ENCODE assay signal across 8 cellular contexts in genomic region chr12:54390176-54390667, GRCh38. TPM values are rescaled to one million over a fixed set of nuclear protein-coding genes. Genes with fewer than 3 reads are reported as not detected.
A peak's percentile ranks its signal among the peaks of the same experiment; 100 is the strongest.
DNase-seq lines count a peak whose midpoint lies in the region; ATAC-seq and TF ChIP-seq lines count a peak whose summit lies in the region.

No MANE protein-coding gene starts in this region.

- H3K4me3 Mint-ChIP-seq in activated naive CD4-positive, alpha-beta T cell treated with anti-CD3 and anti-CD28 coated beads, Interleukin-2, amount 10 ng/mL, durations not matched to agents 7 days and 5 days = peak overlapping the region; percentile 19
- H3K4me3 Mint-ChIP-seq in T-cell (peak overlapping the region; percentile 53 to 79 (median 56)), type B pancreatic cell (peak overlapping the region; percentile 92)

- no peak for ATAC-seq in T-cell (replicated peaks in 1 of 4)
- no peak for ATAC-seq in HG02763 (IDR thresholded peaks at IDR 0.05; ENCODE audit: unreplicated experiment)
- no peak for ATAC-seq in HG03095 (IDR thresholded peaks at IDR 0.05; ENCODE audit: unreplicated experiment)

- POLR2A ChIA-PET in T-cell (lab: Charles Lee) = no interaction called here

- peaks cover 2% of the 10 kb centered on the region for H3K9me3 ChIP-seq in iPS-18c (ENCODE audit: control insufficient read depth, insufficient read depth, low read length)

- H3K9me3 Mint-ChIP-seq in activated naive CD4-positive, alpha-beta T cell treated with anti-CD3 and anti-CD28 coated beads, Interleukin-2, amount 10 ng/mL, durations not matched to agents 7 days and 5 days = no peaks in the 10 kb centered on the region
- H3K9me3 Mint-ChIP-seq in T-cell = no peaks in the 10 kb centered on the region
- H3K9me3 Mint-ChIP-seq in type B pancreatic cell = no peaks in the 10 kb centered on the region

- CTCF ChIA-PET in activated naive CD4-positive, alpha-beta T cell treated with anti-CD3 and anti-CD28 coated beads, Interleukin-2, amount 10 ng/mL, durations not matched to agents 7 days and 5 days (lab: Charles Lee) = interaction anchor here (1.1 to 4.0 kb wide), 3 partner anchors 10 to 48 kb away, joined by 3 to 16 read pairs (median 5); no protein-coding TSS in a partner anchor
- CTCF ChIA-PET in T-cell (lab: Charles Lee) = interaction anchor here in 1 of 2 donors (0.6 kb wide), 2 partner anchors 12 to 25 kb away, joined by 3 to 4 read pairs; no protein-coding TSS in a partner anchor

- TF ChIP-seq CTCF in type B pancreatic cell (conservative IDR thresholded peaks at IDR 0.05) = no peak

- H3K27me3 Mint-ChIP-seq in activated naive CD4-positive, alpha-beta T cell treated with anti-CD3 and anti-CD28 coated beads, Interleukin-2, amount 10 ng/mL, durations not matched to agents 7 days and 5 days = peaks cover 11% of the 10 kb centered on the region
- H3K27me3 Mint-ChIP-seq in T-cell (no peaks in the 10 kb centered on the region), type B pancreatic cell (no peaks in the 10 kb centered on the region)

- H3K4me3 ChIP-seq in iPS-18c (ENCODE audit: insufficient read depth, low read depth, low read length) = peak overlapping the region; percentile 77

- no peak for DNase-seq in activated naive CD4-positive, alpha-beta T cell treated with anti-CD3 and anti-CD28 coated beads, Interleukin-2, amount 10 ng/mL, durations not matched to agents 7 days and 5 days
- DNase-seq in activated naive CD4-positive, alpha-beta T cell treated with anti-CD3 and anti-CD28 coated beads, Interleukin-2, amount 50 U/mL, for 16 hours = no peak
- DNase-seq in T-cell = no peak
- DNase-seq in type B pancreatic cell (ENCODE audit: extremely low spot score, unreplicated experiment) = no peak
- no peak for DNase-seq in activated gamma-delta T cell (lab: John Stamatoyannopoulos, UW)

- peaks cover 29% of the 10 kb centered on the region for H3K36me3 Mint-ChIP-seq in activated naive CD4-positive, alpha-beta T cell treated with anti-CD3 and anti-CD28 coated beads, Interleukin-2, amount 10 ng/mL, durations not matched to agents 7 days and 5 days
- H3K36me3 Mint-ChIP-seq in T-cell = peaks cover 23% of the 10 kb centered on the region
- H3K36me3 Mint-ChIP-seq in type B pancreatic cell = no peaks in the 10 kb centered on the region

- H3K27ac Mint-ChIP-seq in activated naive CD4-positive, alpha-beta T cell treated with anti-CD3 and anti-CD28 coated beads, Interleukin-2, amount 10 ng/mL, durations not matched to agents 7 days and 5 days = peak overlapping the region; percentile 39
- H3K27ac Mint-ChIP-seq in T-cell = peak overlapping the region; percentile 5 to 18
- H3K27ac Mint-ChIP-seq in type B pancreatic cell = peak overlapping the region; percentile 72

- peaks cover 35% of the 10 kb centered on the region for H3K4me1 Mint-ChIP-seq in activated naive CD4-positive, alpha-beta T cell treated with anti-CD3 and anti-CD28 coated beads, Interleukin-2, amount 10 ng/mL, durations not matched to agents 7 days and 5 days
- peaks cover 18 to 39% (median 27%) of the 10 kb centered on the region in 3 donors for H3K4me1 Mint-ChIP-seq in T-cell
- H3K4me1 Mint-ChIP-seq in type B pancreatic cell (ENCODE audit: unreplicated experiment) = peaks cover 57% of the 10 kb centered on the region

RNA-seq across cellular contexts. Expression of gene ZNF385A, which starts 5.7 kb away (rescaled TPM):
- total RNA-seq in T-cell (1 to 10 TPM in 4 of 5 donors, under 1 TPM in 1; 0.90 to 2.7 (median 1.2) TPM), type B pancreatic cell (ENCODE audit: low replicate concordance) (29.5 and 47.3 TPM in 2 replicates)

RNA-seq across cellular contexts. Expression of gene GPR84, which starts 25.9 kb away (rescaled TPM):
- total RNA-seq in T-cell (not detected), type B pancreatic cell (ENCODE audit: low replicate concordance) (not detected in 2 replicates)

RNA-seq across cellular contexts. Expression of gene ITGA5, which starts 28.8 kb away (rescaled TPM):
- 100 to 1,000 TPM in 3 of 5 donors, 10 to 100 TPM in 2; 58.6 to 183 (median 169) TPM for total RNA-seq in T-cell
- 2.5 and 25.9 TPM in 2 replicates for total RNA-seq in type B pancreatic cell (ENCODE audit: low replicate concordance)

Comparison
In these comparisons a context has a peak if more than half of its experiments do, and no peak if none do; other contexts are left out.
1. H3K27ac Mint-ChIP-seq: peak in every context shown above with its lines; median percentile 72 in type B pancreatic cell; 39 in activated naive CD4-positive, alpha-beta T cell treated with anti-CD3 and anti-CD28 coated beads, Interleukin-2, amount 10 ng/mL, durations not matched to agents 7 days and 5 days; 12 in T-cell.
2. H3K4me3 Mint-ChIP-seq: peak in every context shown above with its lines; median percentile 92 in type B pancreatic cell; 56 in T-cell; 19 in activated naive CD4-positive, alpha-beta T cell treated with anti-CD3 and anti-CD28 coated beads, Interleukin-2, amount 10 ng/mL, durations not matched to agents 7 days and 5 days.